Comparison of ENCODE assay signal across 15 cellular contexts in the genomic region with DNA sequence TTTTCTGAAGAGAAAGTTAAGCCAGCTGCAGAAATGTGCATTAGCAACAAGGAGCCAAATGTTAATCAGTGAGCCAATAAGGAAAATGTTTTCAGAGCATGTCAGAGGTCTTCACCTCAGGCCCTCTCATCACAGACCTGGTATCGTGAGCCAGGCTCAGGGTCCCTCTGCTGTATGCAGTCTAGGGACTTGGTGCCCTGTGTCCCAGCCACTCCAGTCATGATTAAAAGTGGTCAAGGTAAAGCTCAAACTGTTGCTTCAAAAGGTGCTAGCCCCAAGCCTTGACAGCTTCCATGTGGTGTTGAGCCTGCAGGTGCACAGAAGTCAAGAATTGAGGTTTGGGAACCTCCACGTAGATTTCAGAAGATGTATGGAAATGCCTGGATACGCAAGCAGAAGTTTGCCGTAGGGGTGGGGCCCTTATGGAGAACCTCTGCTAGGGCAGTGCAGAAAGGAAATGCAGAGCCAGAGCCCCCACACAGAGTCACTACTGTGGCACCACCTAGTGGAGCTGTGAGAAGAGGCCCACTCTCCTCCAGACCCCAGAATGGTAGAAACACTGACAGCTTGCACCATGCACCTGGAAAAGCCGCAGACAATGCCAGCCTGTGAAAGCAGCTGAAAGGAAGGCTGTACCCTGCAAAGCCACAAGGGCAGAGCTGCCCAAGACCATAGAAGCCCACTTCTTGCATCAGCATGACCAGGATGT.
DNase-seq lines count a peak whose midpoint lies in the region; ATAC-seq and TF ChIP-seq lines count a peak whose summit lies in the region.
"Had no signal": no experiment of that assay in that cellular context is flagged by ENCODE, and none has a peak within 500 bp of the region (broad histone marks: within the 10 kb centered on the region; RNA-seq: fewer than 3 reads in every experiment).

No MANE protein-coding gene starts in this region.

- peak; percentile 35 for TF ChIP-seq CTCF in OCI-LY3 (IDR thresholded peaks at IDR 0.05; ENCODE audit: low read depth, low read length)
- TF ChIP-seq CTCF in CD4-positive, alpha-beta T cell (IDR thresholded peaks at IDR 0.05) = no peak

- ATAC-seq in GM19023 (IDR thresholded peaks at IDR 0.05; ENCODE audit: unreplicated experiment) = peak; percentile 56
- no peak for ATAC-seq in GM21381 (IDR thresholded peaks at IDR 0.05; ENCODE audit: unreplicated experiment)
- no peak for ATAC-seq in CD4-positive, alpha-beta T cell (ENCODE audit: poor library complexity)
- no peak for ATAC-seq in esophagus mucosa
- ATAC-seq: activated CD8-positive, alpha-beta T cell treated with anti-CD3 and anti-CD28 coated beads for 36 hours; body of pancreas; left cardiac atrium; naive thymus-derived CD8-positive, alpha-beta T cell; Panc1 had no signal

- no peak overlapping the region for H3K4me3 ChIP-seq in OCI-LY3 (ENCODE audit: low read length)
- H3K4me3 ChIP-seq in iPS DF 6.9 (ENCODE audit: low read length) = no peak overlapping the region
- H3K4me3 ChIP-seq: body of pancreas had no signal

- no peaks in the 10 kb centered on the region for H4K20me1 ChIP-seq in OCI-LY3 (ENCODE audit: insufficient read depth, low read length)

- H3K9me3 ChIP-seq in OCI-LY3 (ENCODE audit: insufficient read depth, low read length) = no peaks in the 10 kb centered on the region
- no peaks in the 10 kb centered on the region for H3K9me3 ChIP-seq in iPS DF 6.9 (ENCODE audit: control insufficient read depth, insufficient read depth, low read length)
- H3K9me3 ChIP-seq in CD4-positive, alpha-beta T cell (ENCODE audit: control insufficient read depth, low read length) = peaks cover 8% of the 10 kb centered on the region
- H3K9me3 ChIP-seq: body of pancreas had no signal

- H3K4me1 Mint-ChIP-seq in CD4-positive, alpha-beta T cell (ENCODE audit: low read depth) = no peaks in the 10 kb centered on the region
- H3K4me1 Mint-ChIP-seq: naive thymus-derived CD8-positive, alpha-beta T cell had no signal

- intact Hi-C loops in CD4-positive, alpha-beta T cell (cut with DNase I, micrococcal nuclease) = no loop called here

- H3K36me3 ChIP-seq in OCI-LY3 (replicated peaks; ENCODE audit: low read depth, low read length) (no peaks in the 10 kb centered on the region), iPS DF 6.9 (ENCODE audit: control insufficient read depth, insufficient read depth, low read length) (no peaks in the 10 kb centered on the region)

- H3K79me2 ChIP-seq in OCI-LY3 (ENCODE audit: low read length) = no peaks in the 10 kb centered on the region

- no peak overlapping the region for H3K4me3 Mint-ChIP-seq in CD4-positive, alpha-beta T cell
- H3K4me3 Mint-ChIP-seq: activated CD8-positive, alpha-beta T cell treated with anti-CD3 and anti-CD28 coated beads for 36 hours; naive thymus-derived CD8-positive, alpha-beta T cell; T-helper 2 cell treated with Interferon-gamma antibody and Interleukin-4, amounts not matched to agents 5 μg/mL and 100 μg/mL, for 36 hours had no signal

- POLR2A ChIA-PET in CD4-positive, alpha-beta T cell (lab: Charles Lee) = no interaction called here

- DNase-seq in ELF-1 (ENCODE audit: low read depth, low spot score) (peak; percentile 59), iPS DF 6.9 (ENCODE audit: low read depth, low spot score) (peak; percentile 11), Kasumi-1 (lab: John Stamatoyannopoulos, UW) (no peak)
- DNase-seq in CD4-positive, alpha-beta T cell = no peak
- DNase-seq: activated CD8-positive, alpha-beta T cell treated with anti-CD3 and anti-CD28 coated beads for 36 hours; body of pancreas; left cardiac atrium; naive thymus-derived CD8-positive, alpha-beta T cell; NCI-H2171 had no signal

- peaks cover 5% of the 10 kb centered on the region; the same call in 1 of the 2 replicates for H3K4me1 ChIP-seq in OCI-LY3 (ENCODE audit: low read length)
- H3K4me1 ChIP-seq in iPS DF 6.9 (ENCODE audit: control insufficient read depth, insufficient read depth, low read length) = no peaks in the 10 kb centered on the region
- H3K4me1 ChIP-seq: body of pancreas had no signal

- no peaks in the 10 kb centered on the region for H3K36me3 Mint-ChIP-seq in CD4-positive, alpha-beta T cell (ENCODE audit: low read depth)
- H3K36me3 Mint-ChIP-seq: naive thymus-derived CD8-positive, alpha-beta T cell had no signal

- no peak overlapping the region for H3K9ac ChIP-seq in OCI-LY3 (ENCODE audit: low read length)

- no peak overlapping the region for H3K4me2 ChIP-seq in OCI-LY3 (ENCODE audit: low read length)

- WGBS in iPS DF 6.9 (ENCODE audit: insufficient coverage, insufficient read length) = no CpG with 5 or more reads among the region's 5 CpGs

- H3K27ac Mint-ChIP-seq in CD4-positive, alpha-beta T cell = no peak overlapping the region
- H3K27ac Mint-ChIP-seq: activated CD8-positive, alpha-beta T cell treated with anti-CD3 and anti-CD28 coated beads for 36 hours; naive thymus-derived CD8-positive, alpha-beta T cell; T-helper 2 cell treated with Interferon-gamma antibody and Interleukin-4, amounts not matched to agents 5 μg/mL and 100 μg/mL, for 36 hours had no signal

- H3K27me3 ChIP-seq in OCI-LY3 (ENCODE audit: low read depth, low read length) = no peaks in the 10 kb centered on the region
- H3K27me3 ChIP-seq in iPS DF 6.9 (ENCODE audit: control insufficient read depth, insufficient read depth, low read length) = no peaks in the 10 kb centered on the region
- H3K27me3 ChIP-seq in CD4-positive, alpha-beta T cell (ENCODE audit: control insufficient read depth, insufficient read depth, low read length) = no peaks in the 10 kb centered on the region
- H3K27me3 ChIP-seq: body of pancreas had no signal

- H3K9me3 Mint-ChIP-seq in CD4-positive, alpha-beta T cell = peaks cover 5% of the 10 kb centered on the region

- no peak overlapping the region for H3K27ac ChIP-seq in OCI-LY3 (ENCODE audit: low read length)
- H3K27ac ChIP-seq in iPS DF 6.9 (ENCODE audit: low read length) = no peak overlapping the region
- no peak overlapping the region for H3K27ac ChIP-seq in CD4-positive, alpha-beta T cell (ENCODE audit: low read depth, low read length)
- H3K27ac ChIP-seq: body of pancreas had no signal

- no peaks in the 10 kb centered on the region for H3K27me3 Mint-ChIP-seq in CD4-positive, alpha-beta T cell
- H3K27me3 Mint-ChIP-seq: activated CD8-positive, alpha-beta T cell treated with anti-CD3 and anti-CD28 coated beads for 36 hours; naive thymus-derived CD8-positive, alpha-beta T cell had no signal

- no peak overlapping the region for H2AFZ ChIP-seq in OCI-LY3 (ENCODE audit: low read depth, low read length)

- CTCF ChIA-PET in CD4-positive, alpha-beta T cell (lab: Charles Lee) = no interaction called here

Comparison
In these comparisons a context has a peak if more than half of its experiments do, and no peak if none do; other contexts are left out.
1. DNase-seq: peak in ELF-1 (single experiment) and iPS DF 6.9 (single experiment); none in Kasumi-1 (0 of 2) and CD4-positive, alpha-beta T cell (0 of 10).